Comparison of ENCODE assay signal across 7 cellular contexts in genomic region chr3:75362086-75362784, GRCh38.
DNase-seq lines count a peak whose midpoint lies in the region; TF ChIP-seq lines count a peak whose summit lies in the region.
"Not testable (repeated sequence)": the region's sequence is repeated elsewhere in the genome, so short reads cannot be mapped to it uniquely, and the experiment has no call there.

No MANE protein-coding gene starts in this region.

- TF ChIP-seq CTCF in GM20000 (IDR thresholded peaks at IDR 0.05; ENCODE audit: extremely low read depth, missing control alignments) (peak; percentile 17), endodermal cell (conservative IDR thresholded peaks at IDR 0.05) (peak; percentile 82), osteoblast (IDR thresholded peaks at IDR 0.05; ENCODE audit: extremely low read depth, low read depth, low read length) (peak; percentile 6)

- not testable (repeated sequence) for H3K4me3 Mint-ChIP-seq in activated T-helper 1 cell treated with anti-CD3 and anti-CD28 coated beads, Interleukin-12 subunit alpha, Interleukin-12 subunit beta, Interleukin-2, Interleukin-4 antibody, amounts not matched to agents 30 ng/mL and 10 ng/mL and 1 ng/mL, durations not matched to agents 14 hours and 24 hours and 36 hours; endodermal cell

- not testable (repeated sequence) for H3K9me3 ChIP-seq in endodermal cell (ENCODE audit: control insufficient read depth, low read length); osteoblast (ENCODE audit: low read depth, low read length)

- H3K4me1 ChIP-seq in endodermal cell (ENCODE audit: control insufficient read depth, insufficient read depth, low read length); osteoblast (ENCODE audit: insufficient read depth, low read length): not testable (repeated sequence)

- not testable (repeated sequence) for H3K4me2 ChIP-seq in osteoblast (ENCODE audit: insufficient read depth, low read length)

- not testable (repeated sequence) for H3K4me3 ChIP-seq in endodermal cell (ENCODE audit: low read length); osteoblast (ENCODE audit: insufficient read depth, low read length)

- H3K27ac Mint-ChIP-seq in activated T-helper 1 cell treated with anti-CD3 and anti-CD28 coated beads, Interleukin-12 subunit alpha, Interleukin-12 subunit beta, Interleukin-2, Interleukin-4 antibody, amounts not matched to agents 30 ng/mL and 10 ng/mL and 1 ng/mL, durations not matched to agents 14 hours and 24 hours and 36 hours; endodermal cell: not testable (repeated sequence)

- H3K27me3 Mint-ChIP-seq in activated T-helper 1 cell treated with anti-CD3 and anti-CD28 coated beads, Interleukin-12 subunit alpha, Interleukin-12 subunit beta, Interleukin-2, Interleukin-4 antibody, amounts not matched to agents 30 ng/mL and 10 ng/mL and 1 ng/mL, durations not matched to agents 14 hours and 24 hours and 36 hours (ENCODE audit: insufficient read depth); endodermal cell (ENCODE audit: insufficient read depth): not testable (repeated sequence)

- H3K27ac ChIP-seq in endodermal cell (ENCODE audit: low read depth, low read length); osteoblast (ENCODE audit: low read depth, low read length): not testable (repeated sequence)

- intact Hi-C loops in activated T-helper 1 cell treated with anti-CD3 and anti-CD28 coated beads, Interleukin-12 subunit alpha, Interleukin-12 subunit beta, Interleukin-2, Interleukin-4 antibody, amounts not matched to agents 30 ng/mL and 10 ng/mL and 1 ng/mL, durations not matched to agents 14 hours and 24 hours and 36 hours (cut with micrococcal nuclease), result loop anchor here (2.0 kb wide), 1 partner anchor 73 kb away; no protein-coding TSS in a partner anchor

- H3K9me3 Mint-ChIP-seq in activated T-helper 1 cell treated with anti-CD3 and anti-CD28 coated beads, Interleukin-12 subunit alpha, Interleukin-12 subunit beta, Interleukin-2, Interleukin-4 antibody, amounts not matched to agents 30 ng/mL and 10 ng/mL and 1 ng/mL, durations not matched to agents 14 hours and 24 hours and 36 hours; endodermal cell: not testable (repeated sequence)

- not testable (repeated sequence) for H3K4me1 Mint-ChIP-seq in activated T-helper 1 cell treated with anti-CD3 and anti-CD28 coated beads, Interleukin-12 subunit alpha, Interleukin-12 subunit beta, Interleukin-2, Interleukin-4 antibody, amounts not matched to agents 30 ng/mL and 10 ng/mL and 1 ng/mL, durations not matched to agents 14 hours and 24 hours and 36 hours (ENCODE audit: low read depth)
- peaks cover 27% of the 10 kb centered on the region for H3K4me1 Mint-ChIP-seq in endodermal cell

- not testable (repeated sequence) for H3K9ac ChIP-seq in endodermal cell (ENCODE audit: extremely low read depth, low read length, poor library complexity, severe bottlenecking)

- not testable (repeated sequence) for H3K36me3 Mint-ChIP-seq in activated T-helper 1 cell treated with anti-CD3 and anti-CD28 coated beads, Interleukin-12 subunit alpha, Interleukin-12 subunit beta, Interleukin-2, Interleukin-4 antibody, amounts not matched to agents 30 ng/mL and 10 ng/mL and 1 ng/mL, durations not matched to agents 14 hours and 24 hours and 36 hours (ENCODE audit: low read depth); endodermal cell (ENCODE audit: low read depth)

- not testable (repeated sequence) for H2AFZ ChIP-seq in osteoblast (ENCODE audit: low read length)

- WGBS in endodermal cell (ENCODE audit: insufficient coverage in 1 of 2, insufficient read length in 1 of 2), 2 experiments, result 84 to 93% methylated on average over 8 to 16 of the region's 16 CpGs

- not testable (repeated sequence) for H3K79me2 ChIP-seq in osteoblast (ENCODE audit: insufficient read depth, low read length)

- not testable (repeated sequence) for H3K36me3 ChIP-seq in endodermal cell (ENCODE audit: control insufficient read depth, insufficient read depth, low read length); osteoblast (ENCODE audit: insufficient read depth, low read length)

- not testable (repeated sequence) for H4K20me1 ChIP-seq in osteoblast (ENCODE audit: insufficient read depth, low read length)

- not testable (repeated sequence) for H3K27me3 ChIP-seq in endodermal cell (ENCODE audit: control insufficient read depth, insufficient read depth, low read length, poor library complexity, severe bottlenecking); osteoblast (ENCODE audit: insufficient read depth, low read length)

- not testable (repeated sequence) for DNase-seq in GM20000 (ENCODE audit: low spot score); osteoblast (ENCODE audit: insufficient read length, low spot score, missing footprints)
- peak; percentile 63 for DNase-seq in NCI-H510A (lab: John Stamatoyannopoulos, UW)
- DNase-seq in activated CD4-positive, CD25-positive, alpha-beta regulatory T cell treated with anti-CD3 and anti-CD28 coated beads, Interleukin-2, amount 50 U/mL, for 16 hours (ENCODE audit: low read depth, low spot score), result peak; percentile 1
- DNase-seq in activated T-helper 1 cell treated with anti-CD3 and anti-CD28 coated beads, Interleukin-12 subunit alpha, Interleukin-12 subunit beta, Interleukin-2, Interleukin-4 antibody, amounts not matched to agents 30 ng/mL and 10 ng/mL and 1 ng/mL, durations not matched to agents 14 hours and 24 hours and 36 hours (ENCODE audit: low spot score), result peak; percentile 29
- peak; percentile 67 for DNase-seq in endodermal cell
- peak in 2 of 3 experiments; percentile 1 for DNase-seq in stimulated activated CD4-positive, alpha-beta T cell treated with anti-CD3 and anti-CD28 coated beads, TNF-alpha, amount 100 ng/mL, for 4 hours (ENCODE audit: low read depth in 3 of 3)

Comparison
In these comparisons a context has a peak if more than half of its experiments do, and no peak if none do; other contexts are left out.
1. CTCF ChIP-seq: peak in every context shown above with its lines; median percentile 82 in endodermal cell; 17 in GM20000; 6 in osteoblast.